ENCODE assay signal across 29 cellular contexts in genomic region chr10:84925495-84925894, GRCh38.
"Had no signal": no experiment of that assay in that cellular context is flagged by ENCODE, and none has a peak within 500 bp of the region (broad histone marks: within the 10 kb centered on the region; RNA-seq: fewer than 3 reads in every experiment).

No MANE protein-coding gene starts in this region.

- H3K4me1 ChIP-seq: adrenal gland, ascending aorta, body of pancreas, breast epithelium had no signal

- H3K27ac ChIP-seq: adrenal gland, ascending aorta, body of pancreas, brain microvascular endothelial cell, breast epithelium, cardiac muscle cell had no signal

- DNase-seq: activated effector memory CD4-positive, alpha-beta T cell treated with anti-CD3 and anti-CD28 coated beads, Interleukin-2, amount 50 U/mL, for 16 hours; activated effector memory CD4-positive, alpha-beta T cell treated with Interleukin-2 at 50 U/mL for 16 hours; activated gamma-delta T cell; activated gamma-delta T cell treated with Interleukin-2 at 50 U/mL for 16 hours; activated naive CD4-positive, alpha-beta T cell; activated naive CD4-positive, alpha-beta T cell treated with anti-CD3 and anti-CD28 coated beads for 36 hours; activated naive CD4-positive, alpha-beta T cell treated with anti-CD3 and anti-CD28 coated beads, Interleukin-2, amount 10 ng/mL, durations not matched to agents 7 days and 5 days; activated naive CD4-positive, alpha-beta T cell treated with anti-CD3 and anti-CD28 coated beads, Interleukin-2, amount 50 U/mL, for 16 hours; activated naive CD4-positive, alpha-beta T cell treated with Interleukin-2 at 50 U/mL for 16 hours; activated naive CD8-positive, alpha-beta T cell treated with anti-CD3 and anti-CD28 coated beads for 36 hours; activated naive CD8-positive, alpha-beta T cell treated with anti-CD3 and anti-CD28 coated beads, Interleukin-2, amount 10 ng/mL, durations not matched to agents 7 days and 5 days; activated naive CD8-positive, alpha-beta T cell treated with anti-CD3 and anti-CD28 coated beads, Interleukin-2, amount 50 U/mL, for 24 hours; activated T-cell treated with anti-CD3 and anti-CD28 coated beads, Interleukin-2, amount 50 U/mL, for 24 hours; activated T-cell treated with anti-CD3 and anti-CD28 coated beads, Interleukin-2, amount 50 U/mL, for 4 hours; activated T-cell treated with anti-CD3 and anti-CD28 coated beads, Interleukin-2, amount 50 U/mL, for 48 hours; activated T-cell treated with anti-CD3 and anti-CD28 coated beads, Interleukin-2, amount 50 U/mL, for 72 hours; adrenal gland; amniotic stem cell; amygdala; anterior cingulate cortex; aorta; body of pancreas; brain microvascular endothelial cell; caudate nucleus; central memory CD4-positive, alpha-beta T cell; cerebellar nuclear complex had no signal

- H3K36me3 ChIP-seq: adrenal gland, ascending aorta, brain microvascular endothelial cell, breast epithelium, cardiac muscle cell had no signal

- H3K9me3 ChIP-seq: adrenal gland, ascending aorta, body of pancreas had no signal

- H3K4me3 ChIP-seq: adrenal gland, ascending aorta, body of pancreas, breast epithelium, cardiac muscle cell had no signal
